In genomic region chr5:150022163-150022540, GRCh38 we compare ENCODE assay signal across 10 cellular contexts. TPM values are rescaled to one million over a fixed set of nuclear protein-coding genes. Genes with fewer than 3 reads are reported as not detected.
DNase-seq lines count a peak whose midpoint lies in the region; ATAC-seq, FAIRE-seq and TF ChIP-seq lines count a peak whose summit lies in the region.
"Had no signal": no experiment of that assay in that cellular context is flagged by ENCODE, and none has a peak within 500 bp of the region (broad histone marks: within the 10 kb centered on the region; RNA-seq: fewer than 3 reads in every experiment).

No MANE protein-coding gene starts in this region.

- H3K9me3 ChIP-seq in SK-N-SH (no peaks in the 10 kb centered on the region), gastrocnemius medialis (no peaks in the 10 kb centered on the region), testis (no peaks in the 10 kb centered on the region)
- H3K9me3 ChIP-seq: neutrophil had no signal

- peaks cover 67% of the 10 kb centered on the region for H3K36me3 Mint-ChIP-seq in GM23338 (ENCODE audit: low read depth)

- peak overlapping the region; percentile 91 for H3K27ac Mint-ChIP-seq in GM23338

- DNase-seq in GM23338 (ENCODE audit: low spot score) (no peak), SK-N-SH (no peak), fibroblast of pulmonary artery (ENCODE audit: low read depth) (peak; percentile 96), gastrocnemius medialis (no peak), GM19239 (ENCODE audit: insufficient read length, low spot score) (no peak), NCI-H2107 treated with DMSO at 0.1 percent for 48 hours (lab: John Stamatoyannopoulos, UW; ENCODE audit: unreplicated experiment) (no peak), testis (no peak)
- DNase-seq: NCI-H1436 treated with DMSO at 0.1 percent for 48 hours had no signal

- peak overlapping the region; percentile 56; the same call in 1 of the 2 replicates for H3K9ac ChIP-seq in SK-N-SH

- ATAC-seq in GM23338 (no peak), gastrocnemius medialis (peak; percentile 70 to 82), GM21515 (IDR thresholded peaks at IDR 0.05; ENCODE audit: unreplicated experiment) (no peak)

- no peak overlapping the region for H3K4me2 ChIP-seq in GM23338
- peak overlapping the region; percentile 64 for H3K4me2 ChIP-seq in SK-N-SH

- H3K27me3 Mint-ChIP-seq in GM23338 (ENCODE audit: insufficient read depth, low read depth, poor library complexity), result peaks cover 4% of the 10 kb centered on the region

- H4K20me1 ChIP-seq in GM23338 (replicated peaks; ENCODE audit: insufficient read depth) (no peaks in the 10 kb centered on the region; the same call in 1 of the 2 replicates), SK-N-SH (ENCODE audit: insufficient read depth) (0 out of 2 replicates have a peak, but pooled peaks cover 3% of the 10 kb centered on the region)

- H3K9me2 ChIP-seq in GM23338 (ENCODE audit: insufficient read depth) (no peaks in the 10 kb centered on the region), SK-N-SH (no peaks in the 10 kb centered on the region)

- H3K4me1 ChIP-seq in GM23338 (ENCODE audit: insufficient read depth), result no peaks in the 10 kb centered on the region; the same call in 1 of the 2 replicates
- peaks cover 0 to 52% of the 10 kb centered on the region in 2 experiments; a peak in 3 of 4 replicates for H3K4me1 ChIP-seq in SK-N-SH (ENCODE audit: control insufficient read depth in 1 of 2, insufficient read depth in 2 of 2, low read depth in 1 of 2, low read length in 1 of 2)
- peaks cover 31 to 48% of the 10 kb centered on the region in 2 donors for H3K4me1 ChIP-seq in gastrocnemius medialis
- H3K4me1 ChIP-seq in testis, result no peaks in the 10 kb centered on the region

- TF ChIP-seq EP300 in SK-N-SH (IDR thresholded peaks at IDR 0.05; ENCODE audit: borderline replicate concordance in 1 of 2, low read depth in 1 of 2, low read length in 1 of 2), result peak in 1 of 2 experiments; percentile 65; a peak in 1 of 4 replicates

- H3K4me3 Mint-ChIP-seq in GM23338, result peak overlapping the region; percentile 30; the same call in 2 of the 3 replicates

- no peak overlapping the region for H2AFZ ChIP-seq in GM23338
- H2AFZ ChIP-seq in SK-N-SH (ENCODE audit: low read depth), result no peak overlapping the region

- H3K27ac ChIP-seq in GM23338 (ENCODE audit: low read depth) (peak overlapping the region; percentile 57; the same call in 1 of the 2 replicates), SK-N-SH (ENCODE audit: low read depth in 2 of 2, low read length in 1 of 2) (peak overlapping the region; percentile 82 to 94; a peak in 3 of 4 replicates), gastrocnemius medialis (peak overlapping the region; percentile 77 to 82 (median 80)), testis (peak overlapping the region in 1 of 2 donors; percentile 26)
- H3K27ac ChIP-seq: neutrophil had no signal

- no peak for TF ChIP-seq RAD21 in SK-N-SH (IDR thresholded peaks at IDR 0.05; ENCODE audit: low read length)

- H3F3A ChIP-seq in GM23338 (replicated peaks; ENCODE audit: low read depth) (0 out of 2 replicates have a peak, but pooled peaks cover 2% of the 10 kb centered on the region), SK-N-SH (replicated peaks; ENCODE audit: insufficient read depth) (peaks cover 48% of the 10 kb centered on the region)

- no peak for FAIRE-seq in GM19239 (lab: Jason Lieb, UNC)

- H3K27me3 ChIP-seq in GM23338 (ENCODE audit: insufficient read depth), result no peaks in the 10 kb centered on the region
- H3K27me3 ChIP-seq in SK-N-SH (ENCODE audit: insufficient read depth), result no peaks in the 10 kb centered on the region
- H3K27me3 ChIP-seq in gastrocnemius medialis, result no peaks in the 10 kb centered on the region
- no peaks in the 10 kb centered on the region for H3K27me3 ChIP-seq in testis
- H3K27me3 ChIP-seq: neutrophil had no signal

- 14% methylated on average over 1 of the region's 1 CpG for WGBS in SK-N-SH (ENCODE audit: low lambda C conversion rate)
- WGBS in testis, 2 donors, result 59 to 68% methylated on average over 1 of the region's 1 CpG

- in situ Hi-C loops in gastrocnemius medialis (cut with MboI; ENCODE audit: low sequenced_read_pairs in 4 of 4), result no loop called here

- TF ChIP-seq POLR2A in gastrocnemius medialis (IDR thresholded peaks at IDR 0.05) (no peak), testis (IDR thresholded peaks at IDR 0.05) (no peak)

- POLR2A ChIA-PET in SK-N-SH (lab: Yijun Ruan, JAX), result interaction anchor here (0.7 kb wide), 1 partner anchor 22 kb away, joined by 3 read pairs; the partner anchor contains the start of genes HMGXB3 and TIGD6

- peaks cover 44% of the 10 kb centered on the region for H3K36me3 ChIP-seq in GM23338 (ENCODE audit: insufficient read depth)
- peaks cover 63 to 65% of the 10 kb centered on the region in 2 experiments for H3K36me3 ChIP-seq in SK-N-SH (replicated peaks in 1 of 2; ENCODE audit: control insufficient read depth in 1 of 2, insufficient read depth in 2 of 2, low read length in 1 of 2)
- H3K36me3 ChIP-seq in gastrocnemius medialis, result peaks cover 0 to 61% of the 10 kb centered on the region in 2 donors
- H3K36me3 ChIP-seq in testis (ENCODE audit: low read depth, missing control alignments), result no peaks in the 10 kb centered on the region

- intact Hi-C loops in gastrocnemius medialis (cut with DNase I; ENCODE audit: low total_unique reads) (loop anchor here (5.0 kb wide), 1 partner anchor 110 kb away; no protein-coding TSS in a partner anchor), testis (cut with DNase I; ENCODE audit: low total_unique reads) (no loop called here)

- CTCF ChIA-PET in SK-N-SH (lab: Yijun Ruan, JAX), result interaction anchor here (1.1 to 1.3 kb wide), 2 partner anchors 20 to 112 kb away, joined by 3 to 4 read pairs; no protein-coding TSS in a partner anchor

- peaks cover 20% of the 10 kb centered on the region for H3K4me1 Mint-ChIP-seq in GM23338

- H3K79me2 ChIP-seq in GM23338 (replicated peaks; ENCODE audit: insufficient read depth) (peaks cover 3% of the 10 kb centered on the region; the same call in 1 of the 2 replicates), SK-N-SH (ENCODE audit: insufficient read depth) (peaks cover 22% of the 10 kb centered on the region; the same call in 1 of the 2 replicates)

- TF ChIP-seq CTCF in GM23338 (conservative IDR thresholded peaks at IDR 0.05; ENCODE audit: low read depth in 2 of 2) (no peak), SK-N-SH (IDR thresholded peaks at IDR 0.05) (no peak), fibroblast of pulmonary artery (IDR thresholded peaks at IDR 0.05; ENCODE audit: low read length, missing control alignments) (no peak), gastrocnemius medialis (IDR thresholded peaks at IDR 0.05 in 4 of 5, conservative IDR thresholded peaks at IDR 0.05 in 1 of 5) (no peak), testis (IDR thresholded peaks at IDR 0.05) (no peak)

- no peaks in the 10 kb centered on the region for H3K9me3 Mint-ChIP-seq in GM23338

- H3K4me3 ChIP-seq in GM23338, result no peak overlapping the region
- peak overlapping the region in 1 of 2 experiments; percentile 39; a peak in 2 of 4 replicates for H3K4me3 ChIP-seq in SK-N-SH (ENCODE audit: low read depth in 2 of 2, low read length in 1 of 2)
- no peak overlapping the region for H3K4me3 ChIP-seq in fibroblast of pulmonary artery (replicated peaks; ENCODE audit: low read depth, low read length)
- peak overlapping the region in 1 of 4 donors; percentile 17 for H3K4me3 ChIP-seq in gastrocnemius medialis
- H3K4me3 ChIP-seq in testis, result no peak overlapping the region

TF ChIP-seq in GM23338, 12 proteins besides CTCF, POLR2A, EP300 and RAD21 (continues in another document):
- TF ChIP-seq EZH2 (IDR thresholded peaks at IDR 0.05; ENCODE audit: low read depth, unreplicated experiment), result no peak
- no peak for TF ChIP-seq POLR2AphosphoS5 (IDR thresholded peaks at IDR 0.05; ENCODE audit: low read depth)
- no peak for TF ChIP-seq NANOG (IDR thresholded peaks at IDR 0.05; ENCODE audit: borderline replicate concordance)

TF ChIP-seq in SK-N-SH, 30 proteins besides CTCF, POLR2A, EP300 and RAD21 (continues in another document):
- TF ChIP-seq RFX5 (IDR thresholded peaks at IDR 0.05; ENCODE audit: low read length) (no peak), FOSL2 (IDR thresholded peaks at IDR 0.05; ENCODE audit: borderline replicate concordance, low read depth) (peak; percentile 85), YY1 (IDR thresholded peaks at IDR 0.05; ENCODE audit: low read depth) (0 out of 2 replicates have a peak, but pooled peaks have one; percentile 17), GATA2 (CRISPR knock-in tag; IDR thresholded peaks at IDR 0.05) (no peak), JUND (IDR thresholded peaks at IDR 0.05) (peak; percentile 89), SMC3 (IDR thresholded peaks at IDR 0.05; ENCODE audit: low read depth, low read length) (no peak)

RNA-seq across cellular contexts. Expression of gene HMGXB3, which starts 21.6 kb away (rescaled TPM):
- total RNA-seq in GM23338 (2014; rRNA removed; shearing (Covaris generic)), result 27.0 and 37.9 TPM in 2 replicates
- polyA plus RNA-seq in GM23338 (2016; fragmentation: Nextera tagmentation; extraction: Ambion mirVana) (9.4 and 10.6 TPM in 2 replicates), SK-N-SH (2012; rRNA removed) (28.8 and 39.9 TPM in 2 replicates), testis (ENCODE audit: insufficient read depth, low read depth, low replicate concordance) (33.5 TPM)
- 21.3 and 23.0 TPM in 2 replicates for polyA plus RNA-seq in SK-N-SH (2012; cell fraction: cytosol; rRNA removed)
- polyA plus RNA-seq in SK-N-SH (2012; cell fraction: nucleus; rRNA removed), result 80.4 and 109 TPM in 2 replicates
- total RNA-seq in gastrocnemius medialis (10 to 100 TPM; 19.7 to 27.0 (median 23.9) TPM), testis (10 to 100 TPM; 63.6 to 72.5 TPM)

RNA-seq across cellular contexts. Expression of gene TIGD6, which starts 21.7 kb away (rescaled TPM):
- total RNA-seq in GM23338 (2014; rRNA removed; shearing (Covaris generic)), result 1.7 and 2.1 TPM in 2 replicates
- 1.4 and 2.1 TPM in 2 replicates for polyA plus RNA-seq in GM23338 (2016; fragmentation: Nextera tagmentation; extraction: Ambion mirVana)
- 4.7 and 4.8 TPM in 2 replicates for polyA plus RNA-seq in SK-N-SH (2012; rRNA removed)
- 4.2 and 4.7 TPM in 2 replicates for polyA plus RNA-seq in SK-N-SH (2012; cell fraction: cytosol; rRNA removed)
- polyA plus RNA-seq in SK-N-SH (2012; cell fraction: nucleus; rRNA removed), result 4.2 and 6.3 TPM in 2 replicates
- total RNA-seq in gastrocnemius medialis, result 1 to 10 TPM in 3 of 4 donors, under 1 TPM in 1; 0.62 to 3.0 (median 2.3) TPM
- total RNA-seq in testis, result 1 to 10 TPM; 7.8 to 9.7 TPM
- polyA plus RNA-seq in testis (ENCODE audit: insufficient read depth, low read depth, low replicate concordance), result 11.2 TPM

Comparison
In these comparisons a context has a peak if more than half of its experiments do, and no peak if none do; other contexts are left out.
1. ATAC-seq: peak in gastrocnemius medialis (2 of 2); none in GM23338 (single experiment) and GM21515 (single experiment).